ENCODE assay signal across 8 cellular contexts in the genomic region with DNA sequence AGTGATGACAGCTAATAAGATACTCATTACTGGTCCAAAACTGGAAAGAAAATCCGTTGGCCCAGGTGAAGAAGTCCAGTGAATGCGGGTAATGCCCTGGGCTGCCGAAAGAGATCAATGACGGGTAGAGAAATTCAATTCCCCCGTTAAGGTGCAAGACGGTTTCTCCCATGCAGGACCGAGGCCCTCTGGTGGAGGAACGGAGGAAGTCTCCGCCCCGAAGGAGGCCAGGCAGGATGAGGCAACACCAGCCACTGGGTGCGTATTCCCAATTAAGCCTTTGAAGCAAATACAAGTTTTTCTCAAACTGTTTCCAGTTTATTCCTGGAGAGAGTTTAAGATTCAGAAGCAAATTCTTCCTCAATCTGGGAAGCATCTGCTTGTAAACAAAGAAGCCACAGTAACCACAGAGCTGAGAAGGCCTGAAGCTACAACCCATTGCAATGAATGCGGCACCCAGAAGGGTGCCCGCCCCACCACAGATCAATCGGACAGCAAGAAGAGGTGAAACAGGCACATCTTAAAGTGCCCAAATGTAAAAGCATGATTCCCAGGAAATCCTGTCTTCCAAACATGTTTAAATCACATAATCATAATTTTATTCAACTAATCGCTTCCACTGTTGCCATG.
DNase-seq lines count a peak whose midpoint lies in the region; ATAC-seq and TF ChIP-seq lines count a peak whose summit lies in the region.

No MANE protein-coding gene starts in this region.

- no peak overlapping the region for H3K4me3 ChIP-seq in AG04449 (ENCODE audit: low read depth, low read length)

- peak; percentile 95 for TF ChIP-seq CTCF in AG04449 (IDR thresholded peaks at IDR 0.05; ENCODE audit: insufficient read depth, low read length, missing control alignments)

- no peak overlapping the region for H3K27ac Mint-ChIP-seq in activated CD4-positive, alpha-beta memory T cell treated with anti-CD3 and anti-CD28 coated beads for 36 hours

- no peaks in the 10 kb centered on the region for H3K27me3 Mint-ChIP-seq in activated CD4-positive, alpha-beta memory T cell treated with anti-CD3 and anti-CD28 coated beads for 36 hours

- H3K9me3 Mint-ChIP-seq in activated CD4-positive, alpha-beta memory T cell treated with anti-CD3 and anti-CD28 coated beads for 36 hours = no peaks in the 10 kb centered on the region

- intact Hi-C loops in activated CD4-positive, alpha-beta memory T cell treated with anti-CD3 and anti-CD28 coated beads for 36 hours (cut with micrococcal nuclease) = loop anchor here (1.0 to 5.0 kb wide), 2 partner anchors 298 to 395 kb away; no protein-coding TSS in a partner anchor

- DNase-seq in AG04449 (ENCODE audit: low read depth, low spot score) = no peak
- DNase-seq in NCI-H748 treated with DMSO at 0.1 percent for 48 hours (lab: John Stamatoyannopoulos, UW) = peak; percentile 49
- peak; percentile 84 for DNase-seq in activated CD4-positive, alpha-beta memory T cell treated with anti-CD3 and anti-CD28 coated beads for 36 hours
- peak; percentile 54 for DNase-seq in effector CD8-positive, alpha-beta T cell (lab: John Stamatoyannopoulos, UW)
- DNase-seq in medulla oblongata (ENCODE audit: extremely low spot score) = peak; percentile 97
- peak; percentile 48 for DNase-seq in stimulated activated CD8-positive, alpha-beta memory T cell treated with anti-CD3 and anti-CD28 coated beads, Interleukin-12 subunit alpha, Interleukin-12 subunit beta, amount 100 ng/mL, for 4 hours (ENCODE audit: low read depth)

- CTCF ChIA-PET in AG04449 (lab: Yijun Ruan, JAX) = interaction anchor here (0.7 to 6.1 kb wide), 50 partner anchors 7 to 440 kb away, joined by 3 to 107 read pairs (median 4); partner anchors contain the start of gene NRDE2
- CTCF ChIA-PET in activated CD4-positive, alpha-beta memory T cell treated with anti-CD3 and anti-CD28 coated beads for 36 hours (lab: Charles Lee) = interaction anchor here (0.6 to 3.2 kb wide), 37 partner anchors 8 to 1509 kb away, joined by 3 to 19 read pairs (median 4); partner anchors contain the start of gene NRDE2

- no peaks in the 10 kb centered on the region for H3K4me1 Mint-ChIP-seq in activated CD4-positive, alpha-beta memory T cell treated with anti-CD3 and anti-CD28 coated beads for 36 hours (ENCODE audit: low read depth)

- POLR2A ChIA-PET in AG04449 (lab: Yijun Ruan, JAX) = interaction anchor here (1.7 kb wide), 1 partner anchor 300 kb away, joined by 7 read pairs; the partner anchor contains the start of gene CALM1
- POLR2A ChIA-PET in activated CD4-positive, alpha-beta memory T cell treated with anti-CD3 and anti-CD28 coated beads for 36 hours (lab: Charles Lee) = no interaction called here

- ATAC-seq in GM18867 (IDR thresholded peaks at IDR 0.05; ENCODE audit: unreplicated experiment) (peak; percentile 76), HG03469 (IDR thresholded peaks at IDR 0.05; ENCODE audit: unreplicated experiment) (peak; percentile 51)

- no peaks in the 10 kb centered on the region for H3K36me3 Mint-ChIP-seq in activated CD4-positive, alpha-beta memory T cell treated with anti-CD3 and anti-CD28 coated beads for 36 hours

- no peak overlapping the region for H3K4me3 Mint-ChIP-seq in activated CD4-positive, alpha-beta memory T cell treated with anti-CD3 and anti-CD28 coated beads for 36 hours
